Comparison of ENCODE assay signal across 8 cellular contexts in genomic region chr19:39845172-39845571, GRCh38. TPM values are rescaled to one million over a fixed set of nuclear protein-coding genes. Genes with fewer than 3 reads are reported as not detected.
A peak's percentile ranks its signal among the peaks of the same experiment; 100 is the strongest.
DNase-seq lines count a peak whose midpoint lies in the region; ATAC-seq, FAIRE-seq and TF ChIP-seq lines count a peak whose summit lies in the region.

No MANE protein-coding gene starts in this region.

- H3K36me3 ChIP-seq in Peyer's patch (peaks cover 0 to 2% (median 0%) of the 10 kb centered on the region in 3 donors), esophagus (ENCODE audit: control insufficient read depth in 2 of 2, insufficient read depth in 2 of 2, low read length in 1 of 2) (no peaks in the 10 kb centered on the region), prostate gland (peaks cover 0 to under 1% of the 10 kb centered on the region in 2 donors)

- H3K9me3 ChIP-seq in Peyer's patch (no peaks in the 10 kb centered on the region), esophagus (ENCODE audit: control insufficient read depth in 2 of 2, insufficient read depth in 1 of 2, low read depth in 1 of 2, low read length in 1 of 2) (no peaks in the 10 kb centered on the region), prostate gland (no peaks in the 10 kb centered on the region)

- peaks cover 0 to 32% (median 11%) of the 10 kb centered on the region in 4 donors for H3K4me1 ChIP-seq in Peyer's patch
- H3K4me1 ChIP-seq in esophagus (ENCODE audit: control insufficient read depth in 2 of 2, insufficient read depth in 2 of 2, low read length in 1 of 2): no peaks in the 10 kb centered on the region
- H3K4me1 ChIP-seq in prostate gland (replicated peaks): peaks cover 6% of the 10 kb centered on the region

- DNase-seq in GM12865 (ENCODE audit: low read depth): no peak
- DNase-seq in Peyer's patch: no peak
- DNase-seq in prostate gland (ENCODE audit: low spot score): no peak
- DNase-seq in putamen (ENCODE audit: low spot score): no peak
- DNase-seq in GM10266 (ENCODE audit: extremely low spot score): no peak
- DNase-seq in H54 (ENCODE audit: insufficient read length, low spot score): no peak

- H3K27ac ChIP-seq in Peyer's patch: peak overlapping the region in 1 of 4 donors; percentile 87
- H3K27ac ChIP-seq in esophagus (ENCODE audit: low read depth in 2 of 2, low read length in 1 of 2): peak overlapping the region in 1 of 2 donors; percentile 13
- H3K27ac ChIP-seq in prostate gland: no peak overlapping the region

- TF ChIP-seq CTCF in GM12865 (IDR thresholded peaks at IDR 0.05; ENCODE audit: insufficient read depth, low read depth, low read length, missing control alignments) (no peak), Peyer's patch (IDR thresholded peaks at IDR 0.05) (no peak), prostate gland (IDR thresholded peaks at IDR 0.05) (no peak), GM10266 (IDR thresholded peaks at IDR 0.05; ENCODE audit: control insufficient read depth, insufficient read depth, low read depth, missing control alignments) (no peak)

- ATAC-seq in GM21825 (IDR thresholded peaks at IDR 0.05; ENCODE audit: unreplicated experiment): no peak

- WGBS in esophagus, 2 donors: 17 to 27% methylated on average over 5 of the region's 5 CpGs
- 31% methylated on average over 5 of the region's 5 CpGs for WGBS in prostate gland

- H3K27me3 ChIP-seq in Peyer's patch (no peaks in the 10 kb centered on the region), esophagus (ENCODE audit: control insufficient read depth in 1 of 2, insufficient read depth in 2 of 2, low read length in 2 of 2) (no peaks in the 10 kb centered on the region), prostate gland (replicated peaks; ENCODE audit: insufficient read depth) (no peaks in the 10 kb centered on the region)

- FAIRE-seq in H54 (lab: Jason Lieb, UNC): no peak

- TF ChIP-seq POLR2A in Peyer's patch (IDR thresholded peaks at IDR 0.05) (no peak), prostate gland (IDR thresholded peaks at IDR 0.05) (no peak), H54 (IDR thresholded peaks at IDR 0.05; ENCODE audit: low read depth, low read length) (no peak)

- intact Hi-C loops in prostate gland (cut with DNase I): loop anchor here (2.0 to 5.0 kb wide), 2 partner anchors 52 to 127 kb away; partner anchors contain the start of gene PSMC4

- peak overlapping the region; percentile 67 for H3K4me3 ChIP-seq in GM12865 (ENCODE audit: low read depth, low read length)
- H3K4me3 ChIP-seq in Peyer's patch: peak overlapping the region; percentile 85 to 93 (median 88)
- H3K4me3 ChIP-seq in esophagus (ENCODE audit: low read depth in 1 of 2, low read length in 2 of 2): peak overlapping the region; percentile 60 to 87
- H3K4me3 ChIP-seq in prostate gland: peak overlapping the region; percentile 60 to 85

RNA-seq across cellular contexts. Expression of gene FBL, which starts 1.0 kb away (rescaled TPM):
- total RNA-seq in Peyer's patch: 100 to 1,000 TPM in 3 of 4 donors, 10 to 100 TPM in 1; 42.4 to 206 (median 103) TPM
- 100 to 1,000 TPM; 174 to 366 TPM for polyA plus RNA-seq in esophagus
- total RNA-seq in prostate gland: 100 to 1,000 TPM; 139 to 224 TPM

RNA-seq across cellular contexts. Expression of gene DYRK1B, which starts 11.2 kb away (rescaled TPM):
- total RNA-seq in Peyer's patch: 10 to 100 TPM in 3 of 4 donors, 1 to 10 TPM in 1; 8.3 to 38.7 (median 17.3) TPM
- 10 to 100 TPM in 1 of 2 donors, 1 to 10 TPM in 1; 6.8 to 13.0 TPM for polyA plus RNA-seq in esophagus
- 10 to 100 TPM; 18.2 to 48.7 TPM for total RNA-seq in prostate gland
